ENCODE assay signal across 8 cellular contexts in the genomic region with DNA sequence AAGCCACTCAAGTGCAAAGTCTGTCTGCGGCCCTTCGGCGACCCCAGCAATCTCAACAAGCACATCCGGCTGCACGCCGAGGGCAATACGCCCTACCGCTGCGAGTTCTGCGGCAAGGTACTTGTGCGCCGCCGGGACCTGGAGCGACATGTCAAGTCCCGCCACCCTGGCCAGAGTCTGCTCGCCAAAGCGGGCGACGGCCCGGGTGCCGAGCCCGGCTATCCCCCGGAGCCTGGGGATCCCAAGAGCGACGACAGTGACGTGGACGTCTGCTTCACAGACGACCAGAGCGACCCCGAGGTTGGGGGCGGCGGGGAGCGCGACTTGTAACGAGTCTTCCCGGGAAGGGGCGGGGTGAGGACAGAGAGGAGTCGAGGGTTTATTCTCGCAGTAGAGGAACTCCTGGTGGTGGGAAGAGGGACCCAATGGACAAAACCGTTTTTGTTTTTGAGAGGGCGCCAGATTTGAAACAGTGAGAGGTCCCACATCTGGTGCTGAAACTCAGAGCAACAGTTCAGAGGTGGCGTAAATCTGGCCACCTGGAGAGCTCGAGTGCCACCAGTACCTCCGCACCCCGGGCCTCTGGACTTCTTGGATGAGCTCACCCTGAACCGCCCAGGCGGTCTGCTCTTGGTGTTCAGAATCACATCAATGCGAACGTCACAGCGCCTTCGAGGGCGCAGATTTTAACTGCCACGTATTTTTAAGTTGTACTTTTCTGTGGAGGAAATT. TPM values are rescaled to one million over a fixed set of nuclear protein-coding genes. Genes with fewer than 3 reads are reported as not detected.
A peak's percentile ranks its signal among the peaks of the same experiment; 100 is the strongest.
DNase-seq lines count a peak whose midpoint lies in the region; ATAC-seq and TF ChIP-seq lines count a peak whose summit lies in the region.

No MANE protein-coding gene starts in this region.

- intact Hi-C loops in left ventricle myocardium inferior (cut with micrococcal nuclease): no loop called here
- intact Hi-C loops in Right ventricle myocardium superior (cut with DNase I): no loop called here

- no peak for DNase-seq in left ventricle myocardium inferior
- no peak for DNase-seq in Right ventricle myocardium superior
- peak; percentile 35 for DNase-seq in HS-5 (ENCODE audit: low read depth)
- DNase-seq in UCSD-AML1 (lab: John Stamatoyannopoulos, UW; ENCODE audit: unreplicated experiment): peak; percentile 16
- peak; percentile 47 for DNase-seq in iPS-NIHi11 (ENCODE audit: low spot score)
- peak in 1 of 2 donors; percentile 26 for DNase-seq in stimulated activated naive CD8-positive, alpha-beta T cell treated with anti-CD3 and anti-CD28 coated beads, Interleukin-15, amount 100 ng/mL, for 72 hours
- DNase-seq in A172 (ENCODE audit: low spot score): no peak

- TF ChIP-seq CTCF in left ventricle myocardium inferior (IDR thresholded peaks at IDR 0.05; ENCODE audit: borderline replicate concordance): no peak

- no peaks in the 10 kb centered on the region for H3K9me3 ChIP-seq in left ventricle myocardium inferior (replicated peaks)

- H3K4me1 ChIP-seq in left ventricle myocardium inferior: peaks cover 31% of the 10 kb centered on the region

- H3K4me3 ChIP-seq in left ventricle myocardium inferior: peak overlapping the region; percentile 66

- peak overlapping the region in 1 of 2 donors; percentile 80 for H3K27ac Mint-ChIP-seq in stimulated activated naive CD8-positive, alpha-beta T cell treated with anti-CD3 and anti-CD28 coated beads, Interleukin-15, amount 100 ng/mL, for 72 hours

- no peak for ATAC-seq in Right ventricle myocardium superior (ENCODE audit: poor library complexity)
- peak; percentile 6 for ATAC-seq in stimulated activated naive CD8-positive, alpha-beta T cell treated with anti-CD3 and anti-CD28 coated beads, Interleukin-15, amount 100 ng/mL, for 72 hours
- no peak for ATAC-seq in HG03469 (IDR thresholded peaks at IDR 0.05; ENCODE audit: unreplicated experiment)

- peaks cover 5 to 7% of the 10 kb centered on the region in 2 donors for H3K9me3 Mint-ChIP-seq in stimulated activated naive CD8-positive, alpha-beta T cell treated with anti-CD3 and anti-CD28 coated beads, Interleukin-15, amount 100 ng/mL, for 72 hours

- H3K4me1 Mint-ChIP-seq in stimulated activated naive CD8-positive, alpha-beta T cell treated with anti-CD3 and anti-CD28 coated beads, Interleukin-15, amount 100 ng/mL, for 72 hours: peaks cover 50% of the 10 kb centered on the region

- no peak overlapping the region for H3K27ac ChIP-seq in left ventricle myocardium inferior (replicated peaks)

- peak overlapping the region; percentile 75 to 83 for H3K4me3 Mint-ChIP-seq in stimulated activated naive CD8-positive, alpha-beta T cell treated with anti-CD3 and anti-CD28 coated beads, Interleukin-15, amount 100 ng/mL, for 72 hours

- no peaks in the 10 kb centered on the region for H3K36me3 ChIP-seq in left ventricle myocardium inferior

- H3K27me3 ChIP-seq in left ventricle myocardium inferior (ENCODE audit: low read depth): peaks cover 100% of the 10 kb centered on the region

- peaks cover 88% of the 10 kb centered on the region for H3K27me3 Mint-ChIP-seq in stimulated activated naive CD8-positive, alpha-beta T cell treated with anti-CD3 and anti-CD28 coated beads, Interleukin-15, amount 100 ng/mL, for 72 hours

RNA-seq across cellular contexts. Expression of a gene that starts 8.0 kb away (rescaled TPM):
- total RNA-seq in left ventricle myocardium inferior (not detected), Right ventricle myocardium superior (not detected)
- not detected in 2 replicates for total RNA-seq in A172 (2014; rRNA removed; shearing (Covaris generic))

RNA-seq across cellular contexts. Expression of a gene that starts 46.1 kb away (rescaled TPM):
- total RNA-seq in left ventricle myocardium inferior (15.1 TPM), Right ventricle myocardium superior (19.3 TPM)
- total RNA-seq in A172 (2014; rRNA removed; shearing (Covaris generic)): 93.1 and 102 TPM in 2 replicates

Comparison
In these comparisons a context has a peak if more than half of its experiments do, and no peak if none do; other contexts are left out.
1. DNase-seq: peak in HS-5 (single experiment), UCSD-AML1 (single experiment) and iPS-NIHi11 (single experiment); none in left ventricle myocardium inferior (single experiment), Right ventricle myocardium superior (single experiment) and A172 (single experiment).